ENCODE assay signal across 8 cellular contexts in the genomic region with DNA sequence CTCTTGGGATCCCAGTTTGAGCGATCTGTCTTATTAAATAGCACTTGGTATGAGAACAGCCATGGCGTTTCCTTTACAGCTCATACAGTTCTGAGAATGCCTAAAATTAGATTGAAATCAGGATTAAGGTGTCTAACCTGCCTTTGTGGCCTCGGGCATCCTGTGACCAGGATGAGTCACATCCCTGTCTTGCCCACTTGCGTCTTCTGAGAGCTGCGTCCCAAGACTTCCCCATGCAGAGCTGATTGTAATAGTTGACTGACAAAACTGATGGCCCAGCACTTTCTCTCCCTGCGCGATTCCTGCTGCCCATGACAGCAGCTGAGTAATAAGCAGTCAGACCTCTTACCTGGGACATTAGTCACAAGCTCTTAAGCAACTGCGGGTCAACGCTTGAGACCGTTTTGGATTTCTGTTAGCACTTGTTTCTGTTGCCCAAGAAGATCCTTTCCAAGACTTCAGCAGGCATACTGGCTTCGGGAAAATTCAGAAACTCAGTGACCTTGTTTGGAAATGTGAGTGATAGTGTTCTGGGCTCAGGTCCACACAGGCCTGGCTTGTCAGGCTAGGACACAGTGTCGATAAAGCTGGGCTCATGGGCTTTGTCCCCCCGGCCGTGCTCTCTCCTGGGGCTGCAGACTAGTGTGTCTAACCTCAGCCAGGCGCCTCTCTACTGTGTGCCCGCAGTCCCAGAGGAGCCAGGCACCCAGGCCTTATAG.
A peak's percentile ranks its signal among the peaks of the same experiment; 100 is the strongest.
DNase-seq lines count a peak whose midpoint lies in the region; ATAC-seq and TF ChIP-seq lines count a peak whose summit lies in the region.

No MANE protein-coding gene starts in this region.

- DNase-seq in EL, result peak; percentile 76
- DNase-seq in HCEC 1CT, result peak; percentile 46
- peak; percentile 57 to 67 for DNase-seq in NOMO-1 (lab: John Stamatoyannopoulos, UW; ENCODE audit: unreplicated experiment in 2 of 2)
- DNase-seq in left ventricle myocardium inferior, result peak; percentile 65
- DNase-seq in stimulated activated CD4-positive, alpha-beta T cell treated with anti-CD3 and anti-CD28 coated beads, Interleukin-2, amount 100 ng/mL, for 4 hours (ENCODE audit: low read depth), result peak; percentile 66
- DNase-seq in foreskin melanocyte, result no peak
- no peak for DNase-seq in COR-L47 (lab: John Stamatoyannopoulos, UW)

- peak overlapping the region; percentile 92 for H3K27ac ChIP-seq in left ventricle myocardium inferior (replicated peaks)

- H3K4me3 Mint-ChIP-seq in activated T-helper 17 cell treated with anti-CD3 and anti-CD28 coated beads, Interleukin-2, amount 50 U/mL, for 72 hours, result peak overlapping the region; percentile 86

- H3K4me1 ChIP-seq in left ventricle myocardium inferior, result peaks cover 56% of the 10 kb centered on the region

- H3K4me3 ChIP-seq in left ventricle myocardium inferior, result peak overlapping the region; percentile 18

- H3K9me3 ChIP-seq in left ventricle myocardium inferior (replicated peaks), result no peaks in the 10 kb centered on the region

- H3K36me3 ChIP-seq in left ventricle myocardium inferior, result peaks cover 4% of the 10 kb centered on the region

- intact Hi-C loops in left ventricle myocardium inferior (cut with micrococcal nuclease), result no loop called here

- peak overlapping the region; percentile 92 for H3K27ac Mint-ChIP-seq in activated T-helper 17 cell treated with anti-CD3 and anti-CD28 coated beads, Interleukin-2, amount 50 U/mL, for 72 hours

- no peaks in the 10 kb centered on the region for H3K9me3 Mint-ChIP-seq in activated T-helper 17 cell treated with anti-CD3 and anti-CD28 coated beads, Interleukin-2, amount 50 U/mL, for 72 hours

- peak; percentile 82 for ATAC-seq in activated T-helper 17 cell treated with anti-CD3 and anti-CD28 coated beads, Interleukin-2, amount 50 U/mL, for 72 hours (replicated peaks)

- peaks cover 93% of the 10 kb centered on the region for H3K36me3 Mint-ChIP-seq in activated T-helper 17 cell treated with anti-CD3 and anti-CD28 coated beads, Interleukin-2, amount 50 U/mL, for 72 hours (ENCODE audit: low read depth)

- no peaks in the 10 kb centered on the region for H3K27me3 ChIP-seq in left ventricle myocardium inferior (ENCODE audit: low read depth)

- no peaks in the 10 kb centered on the region for H3K27me3 Mint-ChIP-seq in activated T-helper 17 cell treated with anti-CD3 and anti-CD28 coated beads, Interleukin-2, amount 50 U/mL, for 72 hours

- TF ChIP-seq CTCF in left ventricle myocardium inferior (IDR thresholded peaks at IDR 0.05; ENCODE audit: borderline replicate concordance), result no peak

- peaks cover 73% of the 10 kb centered on the region for H3K4me1 Mint-ChIP-seq in activated T-helper 17 cell treated with anti-CD3 and anti-CD28 coated beads, Interleukin-2, amount 50 U/mL, for 72 hours

Comparison
In these comparisons a context has a peak if more than half of its experiments do, and no peak if none do; other contexts are left out.
1. DNase-seq: peak in EL (single experiment), HCEC 1CT (single experiment), NOMO-1 (2 of 2), left ventricle myocardium inferior (single experiment) and stimulated activated CD4-positive, alpha-beta T cell treated with anti-CD3 and anti-CD28 coated beads, Interleukin-2, amount 100 ng/mL, for 4 hours (single experiment); none in foreskin melanocyte (single experiment) and COR-L47 (single experiment).